ENCODE assay signal across 1 cellular context in genomic region chr2:16828828-16829160, GRCh38.
TF ChIP-seq lines count a peak whose summit lies in the region.

No MANE protein-coding gene starts in this region.

TF ChIP-seq in SK-N-SH, 30 proteins besides CTCF, POLR2A, EP300 and RAD21 (continued from another document):
- no peak for TF ChIP-seq REST (IDR thresholded peaks at IDR 0.05; ENCODE audit: low read depth, low read length)
- TF ChIP-seq FOSL2 (IDR thresholded peaks at IDR 0.05; ENCODE audit: borderline replicate concordance, low read depth), result no peak
- TF ChIP-seq POLR2AphosphoS5 (IDR thresholded peaks at IDR 0.05; ENCODE audit: low read depth, low read length), result no peak
- TF ChIP-seq, protein P1, sequence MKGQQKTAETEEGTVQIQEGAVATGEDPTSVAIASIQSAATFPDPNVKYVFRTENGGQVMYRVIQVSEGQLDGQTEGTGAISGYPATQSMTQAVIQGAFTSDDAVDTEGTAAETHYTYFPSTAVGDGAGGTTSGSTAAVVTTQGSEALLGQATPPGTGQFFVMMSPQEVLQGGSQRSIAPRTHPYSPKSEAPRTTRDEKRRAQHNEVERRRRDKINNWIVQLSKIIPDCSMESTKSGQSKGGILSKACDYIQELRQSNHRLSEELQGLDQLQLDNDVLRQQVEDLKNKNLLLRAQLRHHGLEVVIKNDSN (IDR thresholded peaks at IDR 0.05; ENCODE audit: borderline replicate concordance, low read depth), result no peak
- no peak for TF ChIP-seq FOXJ3 (CRISPR knock-in tag; IDR thresholded peaks at IDR 0.05)
- no peak for TF ChIP-seq RFX5 (IDR thresholded peaks at IDR 0.05; ENCODE audit: low read length)
- TF ChIP-seq, protein P2, sequence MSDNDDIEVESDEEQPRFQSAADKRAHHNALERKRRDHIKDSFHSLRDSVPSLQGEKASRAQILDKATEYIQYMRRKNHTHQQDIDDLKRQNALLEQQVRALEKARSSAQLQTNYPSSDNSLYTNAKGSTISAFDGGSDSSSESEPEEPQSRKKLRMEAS (IDR thresholded peaks at IDR 0.05; ENCODE audit: low read depth), result no peak
- no peak for TF ChIP-seq FOXM1 (IDR thresholded peaks at IDR 0.05; ENCODE audit: low read depth)
TF ChIP-seq in SK-N-SH: peak in this region for 0.
